In genomic region chr20:32731882-32732266, GRCh38 we compare ENCODE assay signal across 11 cellular contexts. TPM values are rescaled to one million over a fixed set of nuclear protein-coding genes. Genes with fewer than 3 reads are reported as not detected.
DNase-seq lines count a peak whose midpoint lies in the region; ATAC-seq and TF ChIP-seq lines count a peak whose summit lies in the region.
"Had no signal": no experiment of that assay in that cellular context is flagged by ENCODE, and none has a peak within 500 bp of the region (broad histone marks: within the 10 kb centered on the region; RNA-seq: fewer than 3 reads in every experiment).

No MANE protein-coding gene starts in this region.

- H3K4me3 Mint-ChIP-seq in CD4-positive, CD25-positive, alpha-beta regulatory T cell = peak overlapping the region in 2 of 4 donors; percentile 18 to 24
- no peak overlapping the region for H3K4me3 Mint-ChIP-seq in activated CD8-positive, alpha-beta T cell treated with anti-CD3 and anti-CD28 coated beads, Interleukin-2, amount 10 ng/mL, durations not matched to agents 7 days and 5 days

- CTCF ChIA-PET in activated CD8-positive, alpha-beta T cell treated with anti-CD3 and anti-CD28 coated beads, Interleukin-2, amount 10 ng/mL, durations not matched to agents 7 days and 5 days (lab: Charles Lee) = no interaction called here

- DNase-seq in CD4-positive, CD25-positive, alpha-beta regulatory T cell = no peak
- DNase-seq in activated CD8-positive, alpha-beta T cell treated with anti-CD3 and anti-CD28 coated beads, Interleukin-2, amount 10 ng/mL, durations not matched to agents 7 days and 5 days = no peak
- DNase-seq in vagina (ENCODE audit: extremely low spot score in 2 of 2) (no peak), NCI-H2029 (lab: John Stamatoyannopoulos, UW) (no peak), T1000 (lab: John Stamatoyannopoulos, UW) (no peak)
- DNase-seq: NCI-H146; NK-92 treated with Interleukin-12 subunit alpha and Interleukin-12 subunit beta, amount 100 ng/mL, for 24 hours; uterus had no signal

- POLR2A ChIA-PET in activated CD8-positive, alpha-beta T cell treated with anti-CD3 and anti-CD28 coated beads, Interleukin-2, amount 10 ng/mL, durations not matched to agents 7 days and 5 days (lab: Charles Lee) = interaction anchor here (1.8 kb wide), 1 partner anchor 58 kb away, joined by 5 read pairs; the partner anchor contains the start of gene C20orf203

- H3K27ac ChIP-seq in CD4-positive, CD25-positive, alpha-beta regulatory T cell (ENCODE audit: insufficient read depth, low read length, poor library complexity, severe bottlenecking) = peak overlapping the region; percentile 14
- H3K27ac ChIP-seq in HUES6 (ENCODE audit: low read depth, low read length) (peak overlapping the region; percentile 52; the same call in 1 of the 2 replicates), liver (ENCODE audit: low read depth in 1 of 2, low read length in 2 of 2) (peak overlapping the region; percentile 27 to 47), vagina (no peak overlapping the region)
- H3K27ac ChIP-seq: uterus had no signal

- TF ChIP-seq CTCF in liver (IDR thresholded peaks at IDR 0.05; ENCODE audit: low read depth, low read length, missing input control) (no peak), vagina (IDR thresholded peaks at IDR 0.05) (no peak)

- H3K9me3 ChIP-seq in CD4-positive, CD25-positive, alpha-beta regulatory T cell (ENCODE audit: control insufficient read depth in 2 of 2, low read length in 2 of 2) = no peaks in the 10 kb centered on the region
- H3K9me3 ChIP-seq in HUES6 (ENCODE audit: control insufficient read depth, insufficient read depth, low read depth, low read length) (no peaks in the 10 kb centered on the region), liver (ENCODE audit: control insufficient read depth in 4 of 4, low read length in 3 of 4) (no peaks in the 10 kb centered on the region), vagina (no peaks in the 10 kb centered on the region)
- H3K9me3 ChIP-seq: uterus had no signal

- H3K36me3 ChIP-seq in CD4-positive, CD25-positive, alpha-beta regulatory T cell (ENCODE audit: control insufficient read depth, insufficient read depth, low read length) = peaks cover 15% of the 10 kb centered on the region
- H3K36me3 ChIP-seq in HUES6 (ENCODE audit: control insufficient read depth, insufficient read depth, low read length) (peaks cover 18% of the 10 kb centered on the region), liver (ENCODE audit: control insufficient read depth in 4 of 4, insufficient read depth in 3 of 4, low read depth in 1 of 4, low read length in 3 of 4) (peaks cover under 1 to 9% (median 7%) of the 10 kb centered on the region in 4 donors), vagina (peaks cover 0 to 7% of the 10 kb centered on the region in 2 donors)
- H3K36me3 ChIP-seq: uterus had no signal

- peak; percentile 33 to 46 for TF ChIP-seq RAD21 in liver (IDR thresholded peaks at IDR 0.05)

- H3K36me3 Mint-ChIP-seq in CD4-positive, CD25-positive, alpha-beta regulatory T cell = peaks cover 16% of the 10 kb centered on the region
- peaks cover 29% of the 10 kb centered on the region for H3K36me3 Mint-ChIP-seq in activated CD8-positive, alpha-beta T cell treated with anti-CD3 and anti-CD28 coated beads, Interleukin-2, amount 10 ng/mL, durations not matched to agents 7 days and 5 days (ENCODE audit: low read depth)

- intact Hi-C loops in vagina (cut with DNase I) = no loop called here

- 26% methylated on average over 4 of the region's 4 CpGs for WGBS in liver

- peak overlapping the region; percentile 21 for H3K9ac ChIP-seq in HUES6 (ENCODE audit: low read length)
- no peak overlapping the region for H3K9ac ChIP-seq in liver (ENCODE audit: low read depth in 1 of 2, low read length in 2 of 2)

- peak overlapping the region in 2 of 3 donors; percentile 48 to 87 for H3K27ac Mint-ChIP-seq in CD4-positive, CD25-positive, alpha-beta regulatory T cell
- H3K27ac Mint-ChIP-seq in activated CD8-positive, alpha-beta T cell treated with anti-CD3 and anti-CD28 coated beads, Interleukin-2, amount 10 ng/mL, durations not matched to agents 7 days and 5 days = peak overlapping the region; percentile 50

- H3K9me3 Mint-ChIP-seq in CD4-positive, CD25-positive, alpha-beta regulatory T cell = no peaks in the 10 kb centered on the region
- H3K9me3 Mint-ChIP-seq in activated CD8-positive, alpha-beta T cell treated with anti-CD3 and anti-CD28 coated beads, Interleukin-2, amount 10 ng/mL, durations not matched to agents 7 days and 5 days (ENCODE audit: insufficient read depth) = no peaks in the 10 kb centered on the region

- TF ChIP-seq POLR2A in vagina (IDR thresholded peaks at IDR 0.05) = no peak

- ATAC-seq in CD4-positive, CD25-positive, alpha-beta regulatory T cell (ENCODE audit: low read depth in 2 of 2) = no peak
- no peak for ATAC-seq in activated CD8-positive, alpha-beta T cell treated with anti-CD3 and anti-CD28 coated beads, Interleukin-2, amount 10 ng/mL, durations not matched to agents 7 days and 5 days
- ATAC-seq in GM19035 (IDR thresholded peaks at IDR 0.05; ENCODE audit: unreplicated experiment) = no peak

- H3K4me1 ChIP-seq in CD4-positive, CD25-positive, alpha-beta regulatory T cell (ENCODE audit: control insufficient read depth, insufficient read depth, low read length, poor library complexity, severe bottlenecking) = peaks cover 37% of the 10 kb centered on the region
- H3K4me1 ChIP-seq in HUES6 (ENCODE audit: control insufficient read depth, insufficient read depth, low read length) (peaks cover 11% of the 10 kb centered on the region), liver (ENCODE audit: control insufficient read depth in 4 of 4, insufficient read depth in 4 of 4, low read length in 3 of 4) (peaks cover 4 to 14% (median 13%) of the 10 kb centered on the region in 4 donors), vagina (peaks cover 14% of the 10 kb centered on the region)
- H3K4me1 ChIP-seq: uterus had no signal

- no peaks in the 10 kb centered on the region for H3K27me3 ChIP-seq in CD4-positive, CD25-positive, alpha-beta regulatory T cell (ENCODE audit: control insufficient read depth, insufficient read depth, low read length)
- H3K27me3 ChIP-seq in HUES6 (ENCODE audit: control insufficient read depth, insufficient read depth, low read length) (no peaks in the 10 kb centered on the region), liver (ENCODE audit: control insufficient read depth in 4 of 4, insufficient read depth in 4 of 4, low read length in 3 of 4) (no peaks in the 10 kb centered on the region), vagina (no peaks in the 10 kb centered on the region)
- H3K27me3 ChIP-seq: uterus had no signal

- peaks cover 15 to 48% (median 22%) of the 10 kb centered on the region in 4 donors for H3K4me1 Mint-ChIP-seq in CD4-positive, CD25-positive, alpha-beta regulatory T cell
- peaks cover 23% of the 10 kb centered on the region for H3K4me1 Mint-ChIP-seq in activated CD8-positive, alpha-beta T cell treated with anti-CD3 and anti-CD28 coated beads, Interleukin-2, amount 10 ng/mL, durations not matched to agents 7 days and 5 days (ENCODE audit: low read depth)

- H3K4me3 ChIP-seq in CD4-positive, CD25-positive, alpha-beta regulatory T cell (ENCODE audit: low read depth, low read length) = no peak overlapping the region
- H3K4me3 ChIP-seq in HUES6 (ENCODE audit: low read depth, low read length) = no peak overlapping the region
- no peak overlapping the region for H3K4me3 ChIP-seq in liver (ENCODE audit: low read depth in 1 of 3, low read length in 3 of 3)
- no peak overlapping the region for H3K4me3 ChIP-seq in vagina
- H3K4me3 ChIP-seq: uterus had no signal

- H3K27me3 Mint-ChIP-seq in CD4-positive, CD25-positive, alpha-beta regulatory T cell = no peaks in the 10 kb centered on the region
- H3K27me3 Mint-ChIP-seq in activated CD8-positive, alpha-beta T cell treated with anti-CD3 and anti-CD28 coated beads, Interleukin-2, amount 10 ng/mL, durations not matched to agents 7 days and 5 days (ENCODE audit: low read depth) = no peaks in the 10 kb centered on the region

TF ChIP-seq in liver, 16 proteins besides CTCF, POLR2A, EP300 and RAD21 (continues in another document):
- peak; percentile 29 for TF ChIP-seq FOXA2 (IDR thresholded peaks at IDR 0.05)
- TF ChIP-seq GABPA (IDR thresholded peaks at IDR 0.05 in 1 of 2, conservative IDR thresholded peaks at IDR 0.05 in 1 of 2) = peak in 1 of 2 donors; percentile 14
- TF ChIP-seq TAF1 (conservative IDR thresholded peaks at IDR 0.05) = no peak
- TF ChIP-seq RXRA (IDR thresholded peaks at IDR 0.05) = peak; percentile 93 to 95
- TF ChIP-seq YY1 (IDR thresholded peaks at IDR 0.05) = peak; percentile 48
- TF ChIP-seq MAX (IDR thresholded peaks at IDR 0.05) = peak; percentile 77
- TF ChIP-seq SP1 (IDR thresholded peaks at IDR 0.05) = peak; percentile 60
- peak; percentile 77 to 87 for TF ChIP-seq HNF4A (conservative IDR thresholded peaks at IDR 0.05)
- no peak for TF ChIP-seq FOXA1 (IDR thresholded peaks at IDR 0.05)
- no peak for TF ChIP-seq HNF4G (IDR thresholded peaks at IDR 0.05)

RNA-seq across cellular contexts. Expression of gene COMMD7, which starts 11.4 kb away (rescaled TPM):
- total RNA-seq in CD4-positive, CD25-positive, alpha-beta regulatory T cell = 52.3 TPM
- 100 to 1,000 TPM; 120 to 157 (median 140) TPM for polyA plus RNA-seq in CD4-positive, CD25-positive, alpha-beta regulatory T cell
- 10 to 100 TPM; 65.5 to 68.4 TPM for total RNA-seq in activated CD8-positive, alpha-beta T cell treated with anti-CD3 and anti-CD28 coated beads, Interleukin-2, amount 10 ng/mL, durations not matched to agents 7 days and 5 days
- 1 to 10 TPM; 8.3 to 9.1 TPM for total RNA-seq in liver
- 10 to 100 TPM; 21.8 to 42.7 TPM for polyA plus RNA-seq in liver
- 28.7 TPM for total RNA-seq in vagina

RNA-seq across cellular contexts. Expression of gene DNMT3B, which starts 30.3 kb away (rescaled TPM):
- total RNA-seq in CD4-positive, CD25-positive, alpha-beta regulatory T cell = 0.47 TPM
- polyA plus RNA-seq in CD4-positive, CD25-positive, alpha-beta regulatory T cell = under 1 TPM in 1 of 4 donors, not detected in 3; 0.14 TPM
- 10 to 100 TPM in 1 of 2 experiments, 1 to 10 TPM in 1; 9.0 to 10.0 TPM for total RNA-seq in activated CD8-positive, alpha-beta T cell treated with anti-CD3 and anti-CD28 coated beads, Interleukin-2, amount 10 ng/mL, durations not matched to agents 7 days and 5 days
- total RNA-seq in liver (1 to 10 TPM in 1 of 2 donors, under 1 TPM in 1; 0.84 to 2.8 TPM), vagina (1.2 TPM)
- polyA plus RNA-seq in liver = under 1 TPM; 0.26 to 0.36 TPM

RNA-seq across cellular contexts. Expression of gene C20orf203, which starts 58.1 kb away (rescaled TPM):
- total RNA-seq in CD4-positive, CD25-positive, alpha-beta regulatory T cell = 0.30 TPM
- under 1 TPM in 2 of 4 donors, not detected in 2; 0.05 to 0.09 TPM for polyA plus RNA-seq in CD4-positive, CD25-positive, alpha-beta regulatory T cell
- total RNA-seq in activated CD8-positive, alpha-beta T cell treated with anti-CD3 and anti-CD28 coated beads, Interleukin-2, amount 10 ng/mL, durations not matched to agents 7 days and 5 days = under 1 TPM; 0.16 to 0.21 TPM
- total RNA-seq in liver = under 1 TPM; under 0.01 TPM
- not detected for polyA plus RNA-seq in liver
- total RNA-seq in vagina = not detected
